15 cellular contexts compared by ENCODE assay signal in the genomic region with DNA sequence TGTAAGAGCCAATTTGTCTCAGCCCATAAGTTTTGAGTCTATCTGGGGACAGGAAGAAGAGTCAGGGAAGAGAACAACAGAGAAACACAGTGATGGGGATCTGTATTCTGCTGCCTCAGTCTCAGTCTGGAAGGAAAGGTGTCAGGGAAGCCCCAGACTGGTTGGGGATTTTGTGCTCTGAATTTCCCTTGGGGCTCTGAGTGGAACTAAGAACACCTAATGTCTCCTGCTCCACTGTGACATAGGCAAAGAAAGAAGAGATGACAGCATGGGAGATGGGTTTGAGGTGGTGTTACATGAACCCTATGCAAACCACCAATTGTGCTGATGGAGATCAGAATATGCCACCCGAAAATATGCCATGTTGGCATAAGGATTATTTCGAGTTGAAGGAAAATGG.
DNase-seq lines count a peak whose midpoint lies in the region; ATAC-seq, FAIRE-seq and TF ChIP-seq lines count a peak whose summit lies in the region.
"Had no signal": no experiment of that assay in that cellular context is flagged by ENCODE, and none has a peak within 500 bp of the region (broad histone marks: within the 10 kb centered on the region; RNA-seq: fewer than 3 reads in every experiment).

No MANE protein-coding gene starts in this region.

- H3K4me3 Mint-ChIP-seq in activated CD4-positive, alpha-beta T cell treated with anti-CD3 and anti-CD28 coated beads, Interleukin-2, amount 10 ng/mL, durations not matched to agents 24 days and 14 days = no peak overlapping the region
- H3K4me3 Mint-ChIP-seq: activated CD8-positive, alpha-beta memory T cell treated with anti-CD3 and anti-CD28 coated beads, Interleukin-2, amount 10 ng/mL, durations not matched to agents 7 days and 5 days had no signal

- no peaks in the 10 kb centered on the region for H3K36me3 Mint-ChIP-seq in activated CD4-positive, alpha-beta T cell treated with anti-CD3 and anti-CD28 coated beads, Interleukin-2, amount 10 ng/mL, durations not matched to agents 24 days and 14 days (ENCODE audit: low read depth)
- H3K36me3 Mint-ChIP-seq: activated CD8-positive, alpha-beta memory T cell treated with anti-CD3 and anti-CD28 coated beads, Interleukin-2, amount 10 ng/mL, durations not matched to agents 7 days and 5 days; CD4-positive, alpha-beta memory T cell had no signal

- no peaks in the 10 kb centered on the region for H3K27me3 ChIP-seq in GM12878 (replicated peaks in 1 of 2; ENCODE audit: control insufficient read depth in 2 of 2, insufficient read depth in 2 of 2, low read length in 1 of 2)
- H3K27me3 ChIP-seq in mammary epithelial cell (ENCODE audit: insufficient read depth, low read length) = no peaks in the 10 kb centered on the region
- H3K27me3 ChIP-seq in prostate gland (replicated peaks; ENCODE audit: insufficient read depth) = no peaks in the 10 kb centered on the region
- H3K27me3 ChIP-seq: transverse colon had no signal

- H3K9me3 ChIP-seq in GM12878 (replicated peaks; ENCODE audit: control insufficient read depth, insufficient read depth, low read length) (no peaks in the 10 kb centered on the region; the same call in 1 of the 3 replicates), mammary epithelial cell (replicated peaks; ENCODE audit: insufficient read depth, low read length) (no peaks in the 10 kb centered on the region), prostate gland (no peaks in the 10 kb centered on the region)
- H3K9me3 ChIP-seq: transverse colon had no signal

- no peaks in the 10 kb centered on the region for H4K20me1 ChIP-seq in GM12878 (ENCODE audit: control insufficient read depth, insufficient read depth)
- H4K20me1 ChIP-seq in mammary epithelial cell (ENCODE audit: insufficient read depth, low read length) = no peaks in the 10 kb centered on the region

- ATAC-seq in GM19463 (IDR thresholded peaks at IDR 0.05; ENCODE audit: unreplicated experiment) (peak; percentile 85), HG02852 (IDR thresholded peaks at IDR 0.05; ENCODE audit: unreplicated experiment) (peak; percentile 81), GM12878 (peak; percentile 94)
- ATAC-seq: activated CD8-positive, alpha-beta memory T cell treated with anti-CD3 and anti-CD28 coated beads, Interleukin-2, amount 10 ng/mL, durations not matched to agents 7 days and 5 days had no signal

- no peak for TF ChIP-seq POLR2A in GM12878 (IDR thresholded peaks at IDR 0.05; ENCODE audit: low read depth, low read length)
- no peak for TF ChIP-seq POLR2A in prostate gland (IDR thresholded peaks at IDR 0.05)

- SMC1A ChIA-PET in GM12878 (lab: Charles Lee; ENCODE audit: uncharacterized antibody, unreplicated experiment) = interaction anchor here (0.7 to 4.6 kb wide), 29 partner anchors 9 to 298 kb away, joined by 3 to 28 read pairs (median 4); no protein-coding TSS in a partner anchor

- H3K27ac Mint-ChIP-seq in activated CD4-positive, alpha-beta T cell treated with anti-CD3 and anti-CD28 coated beads, Interleukin-2, amount 10 ng/mL, durations not matched to agents 24 days and 14 days = peak overlapping the region; percentile 15
- H3K27ac Mint-ChIP-seq: activated CD8-positive, alpha-beta memory T cell treated with anti-CD3 and anti-CD28 coated beads, Interleukin-2, amount 10 ng/mL, durations not matched to agents 7 days and 5 days had no signal

- TF ChIP-seq CTCF in GM12878 (IDR thresholded peaks at IDR 0.05 in 2 of 3, conservative IDR thresholded peaks at IDR 0.05 in 1 of 3; ENCODE audit: control insufficient read depth in 2 of 3, extremely low read depth in 1 of 3, insufficient read depth in 1 of 3, low read depth in 3 of 3, low read length in 3 of 3) = no peak
- no peak for TF ChIP-seq CTCF in mammary epithelial cell (conservative IDR thresholded peaks at IDR 0.05 in 1 of 2, IDR thresholded peaks at IDR 0.05 in 1 of 2; ENCODE audit: extremely low read depth in 1 of 2, insufficient read depth in 1 of 2, low read depth in 1 of 2, low read length in 2 of 2)
- no peak for TF ChIP-seq CTCF in prostate gland (IDR thresholded peaks at IDR 0.05)

- dilution Hi-C loops in mammary epithelial cell (cut with HindIII; ENCODE audit: low sequenced_read_pairs) = no loop called here

- CTCF ChIA-PET in GM12878 (lab: Yijun Ruan, JAX) (interaction anchor here (0.9 to 1.7 kb wide), 14 partner anchors 9 to 298 kb away, joined by 3 to 6 read pairs (median 4); a partner anchor contains a TSS), mammary epithelial cell (lab: Charles Lee; ENCODE audit: low non-redundant PET) (no interaction called here)

- H3K27ac ChIP-seq in GM12878 (ENCODE audit: control insufficient read depth, insufficient read depth) = peak overlapping the region; percentile 37
- H3K27ac ChIP-seq in mammary epithelial cell (ENCODE audit: insufficient read depth, low read depth, low read length) = no peak overlapping the region
- no peak overlapping the region for H3K27ac ChIP-seq in prostate gland
- H3K27ac ChIP-seq: transverse colon had no signal

- intact Hi-C loops in activated CD4-positive, alpha-beta T cell treated with anti-CD3 and anti-CD28 coated beads, Interleukin-2, amount 10 ng/mL, durations not matched to agents 24 days and 14 days (cut with micrococcal nuclease) = no loop called here
- intact Hi-C loops in GM12878 (cut with micrococcal nuclease; ENCODE audit: unreplicated experiment) = no loop called here
- intact Hi-C loops in mammary epithelial cell (cut with micrococcal nuclease) = no loop called here
- intact Hi-C loops in prostate gland (cut with DNase I) = no loop called here

- no peaks in the 10 kb centered on the region for H3K79me2 ChIP-seq in GM12878 (ENCODE audit: control insufficient read depth, insufficient read depth, low read length)
- no peaks in the 10 kb centered on the region for H3K79me2 ChIP-seq in mammary epithelial cell (ENCODE audit: insufficient read depth, low read length)

- H3K9me3 Mint-ChIP-seq in activated CD4-positive, alpha-beta T cell treated with anti-CD3 and anti-CD28 coated beads, Interleukin-2, amount 10 ng/mL, durations not matched to agents 24 days and 14 days = no peaks in the 10 kb centered on the region

- H3K4me2 ChIP-seq in GM12878 (ENCODE audit: control insufficient read depth, insufficient read depth) (peak overlapping the region; percentile 45), mammary epithelial cell (ENCODE audit: insufficient read depth, low read depth, low read length) (no peak overlapping the region)

- RAD21 ChIA-PET in GM12878 (lab: Charles Lee; ENCODE audit: unreplicated experiment) = interaction anchor here (0.6 to 4.2 kb wide), 17 partner anchors 35 to 298 kb away, joined by 3 to 18 read pairs (median 5); a partner anchor contains a TSS

- TF ChIP-seq EP300 in GM12878 (IDR thresholded peaks at IDR 0.05; ENCODE audit: borderline replicate concordance in 1 of 2, control insufficient read depth in 1 of 2, low read depth in 2 of 2, low read length in 2 of 2) = peak; percentile 56 to 61; a peak in 2 of 4 replicates

- BruUV-seq in GM12878 (replicated peaks; lab: Mats Ljungman, UMichigan) (no TSS peak), mammary epithelial cell (replicated peaks; lab: Mats Ljungman, UMichigan) (no TSS peak)

- TF ChIP-seq RAD21 in GM12878 (IDR thresholded peaks at IDR 0.05; ENCODE audit: insufficient read depth, low read depth, low read length) = no peak

- WGBS in GM12878 (ENCODE audit: insufficient coverage, insufficient replicate concordance, low lambda C conversion rate, missing lambda C conversion rate) = 0% methylated on average over 2 of the region's 2 CpGs
- WGBS in mammary epithelial cell (ENCODE audit: low coverage, missing lambda C conversion rate) = 69% methylated on average over 2 of the region's 2 CpGs
- 98% methylated on average over 2 of the region's 2 CpGs for WGBS in prostate gland

- peak overlapping the region; percentile 71 for H2AFZ ChIP-seq in GM12878 (ENCODE audit: control insufficient read depth, low read depth, low read length)
- no peak overlapping the region for H2AFZ ChIP-seq in mammary epithelial cell (ENCODE audit: low read depth, low read length)

- POLR2A ChIA-PET in GM12878 (lab: Charles Lee) = interaction anchor here (0.8 to 2.5 kb wide), 9 partner anchors 14 to 147 kb away, joined by 3 to 13 read pairs (median 3); no protein-coding TSS in a partner anchor

- peaks cover 11% of the 10 kb centered on the region for H3K4me1 Mint-ChIP-seq in activated CD4-positive, alpha-beta T cell treated with anti-CD3 and anti-CD28 coated beads, Interleukin-2, amount 10 ng/mL, durations not matched to agents 24 days and 14 days
- H3K4me1 Mint-ChIP-seq: CD4-positive, alpha-beta memory T cell had no signal

- H3K4me1 ChIP-seq in GM12878 (ENCODE audit: control insufficient read depth, insufficient read depth, low read length) = peaks cover 17% of the 10 kb centered on the region
- no peaks in the 10 kb centered on the region for H3K4me1 ChIP-seq in mammary epithelial cell (ENCODE audit: insufficient read depth, low read length)
- no peaks in the 10 kb centered on the region for H3K4me1 ChIP-seq in prostate gland (replicated peaks)
- H3K4me1 ChIP-seq: transverse colon had no signal

- H3K36me3 ChIP-seq in GM12878 (ENCODE audit: control insufficient read depth in 2 of 2, insufficient read depth in 2 of 2, low read length in 1 of 2) (no peaks in the 10 kb centered on the region), mammary epithelial cell (ENCODE audit: insufficient read depth, low read length) (no peaks in the 10 kb centered on the region), prostate gland (no peaks in the 10 kb centered on the region)
- H3K36me3 ChIP-seq: transverse colon had no signal

- no peaks in the 10 kb centered on the region for H3K27me3 Mint-ChIP-seq in activated CD4-positive, alpha-beta T cell treated with anti-CD3 and anti-CD28 coated beads, Interleukin-2, amount 10 ng/mL, durations not matched to agents 24 days and 14 days
- H3K27me3 Mint-ChIP-seq: activated CD8-positive, alpha-beta memory T cell treated with anti-CD3 and anti-CD28 coated beads, Interleukin-2, amount 10 ng/mL, durations not matched to agents 7 days and 5 days had no signal

- H3K9ac ChIP-seq in GM12878 (ENCODE audit: control insufficient read depth, insufficient read depth, low read length) = 0 out of 2 replicates have a peak overlapping the region, but pooled peaks have one; percentile 26
- no peak overlapping the region for H3K9ac ChIP-seq in mammary epithelial cell (ENCODE audit: insufficient read depth, low read length)

- in situ Hi-C loops in GM12878 (cut with MboI) (no loop called here), mammary epithelial cell (cut with MboI; ENCODE audit: low sequenced_read_pairs in 2 of 2) (no loop called here)

- FAIRE-seq in GM12878 (lab: Jason Lieb, UNC) = peak; percentile 27

- H3K4me3 ChIP-seq in GM12878 (no peak overlapping the region), mammary epithelial cell (replicated peaks in 1 of 3; ENCODE audit: insufficient read depth in 1 of 3, low read depth in 2 of 3, low read length in 3 of 3) (no peak overlapping the region), prostate gland (no peak overlapping the region)
- H3K4me3 ChIP-seq: transverse colon had no signal

- peak; percentile 48 for DNase-seq in activated CD4-positive, alpha-beta T cell treated with anti-CD3 and anti-CD28 coated beads, Interleukin-2, amount 10 ng/mL, durations not matched to agents 24 days and 14 days
- DNase-seq in activated CD4-positive, alpha-beta T cell treated with anti-CD3 and anti-CD28 coated beads, Interleukin-2, amount 50 U/mL, for 1 hour = no peak
- peak; percentile 72 for DNase-seq in GM12878 (ENCODE audit: low read depth, low spot score)
- DNase-seq in mammary epithelial cell = no peak
- no peak for DNase-seq in CD1c-positive myeloid dendritic cell (ENCODE audit: extremely low spot score)
- DNase-seq in prostate gland (ENCODE audit: low spot score) = no peak
- DNase-seq: activated CD8-positive, alpha-beta memory T cell treated with anti-CD3 and anti-CD28 coated beads, Interleukin-2, amount 10 ng/mL, durations not matched to agents 7 days and 5 days; CD4-positive, alpha-beta memory T cell; islet precursor cell; Karpas-422; NCI-H82; stimulated activated CD4-positive, alpha-beta T cell treated with anti-CD3 and anti-CD28 coated beads, Interleukin-12 subunit alpha, Interleukin-12 subunit beta, amount 100 ng/mL, for 4 hours; transverse colon had no signal

Comparison
In these comparisons a context has a peak if more than half of its experiments do, and no peak if none do; other contexts are left out.
1. DNase-seq: peak in activated CD4-positive, alpha-beta T cell treated with anti-CD3 and anti-CD28 coated beads, Interleukin-2, amount 10 ng/mL, durations not matched to agents 24 days and 14 days (single experiment) and GM12878 (single experiment); none in activated CD4-positive, alpha-beta T cell treated with anti-CD3 and anti-CD28 coated beads, Interleukin-2, amount 50 U/mL, for 1 hour (single experiment), mammary epithelial cell (single experiment), CD1c-positive myeloid dendritic cell (single experiment) and prostate gland (single experiment).
2. Peak in every context shown above with its lines, with median percentiles within 50 percentile points of each other: ATAC-seq.